1 cellular context compared by ENCODE assay signal in genomic region chr3:52396011-52396906, GRCh38.
TF ChIP-seq lines count a peak whose summit lies in the region.

No MANE protein-coding gene starts in this region.

TF ChIP-seq in IMR-90, 13 proteins besides CTCF, POLR2A, EP300 and RAD21:
- TF ChIP-seq BHLHE40 (IDR thresholded peaks at IDR 0.05; ENCODE audit: low read depth, low read length), result no peak
- no peak for TF ChIP-seq CHD1 (IDR thresholded peaks at IDR 0.05; ENCODE audit: low read depth, low read length)
- no peak for TF ChIP-seq ELK1 (IDR thresholded peaks at IDR 0.05; ENCODE audit: borderline replicate concordance, low read depth, low read length)
- TF ChIP-seq NFE2L2 (IDR thresholded peaks at IDR 0.05; ENCODE audit: low read depth, low read length), result no peak
- TF ChIP-seq RCOR1 (IDR thresholded peaks at IDR 0.05; ENCODE audit: insufficient replicate concordance, low read length), result no peak
- no peak for TF ChIP-seq FOS (IDR thresholded peaks at IDR 0.05; ENCODE audit: low read depth, low read length)
- no peak for TF ChIP-seq CEBPB (IDR thresholded peaks at IDR 0.05; ENCODE audit: low read depth, low read length)
- no peak for TF ChIP-seq USF2 (IDR thresholded peaks at IDR 0.05; ENCODE audit: low read depth, low read length)
- no peak for TF ChIP-seq MAFK (IDR thresholded peaks at IDR 0.05; ENCODE audit: low read depth, low read length)
- TF ChIP-seq RFX5 (IDR thresholded peaks at IDR 0.05; ENCODE audit: low read depth, low read length), result no peak
- TF ChIP-seq MAZ (IDR thresholded peaks at IDR 0.05; ENCODE audit: borderline replicate concordance, low read depth, low read length), result no peak
- TF ChIP-seq SMC3 (IDR thresholded peaks at IDR 0.05; ENCODE audit: low read depth, low read length), result no peak
- no peak for TF ChIP-seq MXI1 (IDR thresholded peaks at IDR 0.05; ENCODE audit: borderline replicate concordance, low read depth, low read length)
